35 cellular contexts compared by ENCODE assay signal in the genomic region with DNA sequence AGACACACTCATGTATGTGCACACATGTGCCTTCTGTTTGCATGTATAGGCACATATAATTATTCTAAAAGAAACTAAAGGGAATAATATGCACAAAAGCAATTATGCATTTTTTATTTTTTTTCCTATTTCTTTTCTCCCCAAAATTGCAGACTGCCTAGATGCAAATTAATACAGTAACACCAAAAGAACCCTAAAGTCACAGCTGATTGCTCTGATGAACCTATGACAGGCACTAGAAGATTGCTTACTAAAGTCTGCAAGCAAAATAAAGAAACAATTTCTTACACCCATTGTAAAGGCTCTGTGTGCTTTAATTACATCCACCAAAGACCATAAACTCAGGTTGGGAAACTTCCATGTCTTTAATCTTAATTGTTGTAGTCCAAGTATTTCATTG.
"Had no signal": no experiment of that assay in that cellular context is flagged by ENCODE, and none has a peak within 500 bp of the region (broad histone marks: within the 10 kb centered on the region; RNA-seq: fewer than 3 reads in every experiment).

No MANE protein-coding gene starts in this region.

- H3K4me1 ChIP-seq: adrenal gland, body of pancreas, breast epithelium had no signal

- H3K9me3 Mint-ChIP-seq: activated CD8-positive, alpha-beta T cell treated with anti-CD3 and anti-CD28 coated beads for 36 hours; activated naive CD4-positive, alpha-beta T cell treated with anti-CD3 and anti-CD28 coated beads for 36 hours; activated naive CD4-positive, alpha-beta T cell treated with anti-CD3 and anti-CD28 coated beads, Interleukin-2, amount 50 U/mL, for 72 hours; activated naive CD8-positive, alpha-beta T cell treated with anti-CD3 and anti-CD28 coated beads for 36 hours; activated T-cell treated with anti-CD3 and anti-CD28 coated beads, Interleukin-2, amount 50 U/mL, for 4 hours; activated T-cell treated with anti-CD3 and anti-CD28 coated beads, Interleukin-2, amount 50 U/mL, for 72 hours; activated T-helper 1 cell treated with anti-CD3 and anti-CD28 coated beads, Interleukin-12 subunit alpha, Interleukin-12 subunit beta, Interleukin-2, Interleukin-4 antibody, amounts not matched to agents 30 ng/mL and 10 ng/mL and 1 ng/mL, durations not matched to agents 14 hours and 24 hours and 36 hours; activated T-helper 17 cell treated with anti-CD3 and anti-CD28 coated beads, Interleukin-2, amount 50 U/mL, for 72 hours; T-cell; T-helper 1 cell treated with Interleukin-12 subunit alpha and Interleukin-12 subunit beta and Interleukin-4 antibody, amounts not matched to agents 30 μg/mL and 1 μg/mL, for 36 hours; T-helper 2 cell treated with Interferon-gamma antibody and Interleukin-4, amounts not matched to agents 5 μg/mL and 100 μg/mL, for 36 hours had no signal

- H3K4me3 Mint-ChIP-seq: activated CD4-positive, alpha-beta T cell treated with anti-CD3 and anti-CD28 coated beads for 36 hours; activated CD4-positive, alpha-beta T cell treated with anti-CD3 and anti-CD28 coated beads, Interleukin-2, amount 10 ng/mL, durations not matched to agents 7 days and 5 days; activated CD8-positive, alpha-beta T cell treated with anti-CD3 and anti-CD28 coated beads for 36 hours; activated naive CD4-positive, alpha-beta T cell treated with anti-CD3 and anti-CD28 coated beads for 36 hours; activated naive CD8-positive, alpha-beta T cell treated with anti-CD3 and anti-CD28 coated beads for 36 hours; activated T-cell treated with anti-CD3 and anti-CD28 coated beads, Interleukin-2, amount 50 U/mL, for 4 hours; activated T-cell treated with anti-CD3 and anti-CD28 coated beads, Interleukin-2, amount 50 U/mL, for 72 hours; activated T-helper 1 cell treated with anti-CD3 and anti-CD28 coated beads, Interleukin-12 subunit alpha, Interleukin-12 subunit beta, Interleukin-2, Interleukin-4 antibody, amounts not matched to agents 30 ng/mL and 10 ng/mL and 1 ng/mL, durations not matched to agents 14 hours and 24 hours and 36 hours; activated T-helper 17 cell treated with anti-CD3 and anti-CD28 coated beads, Interleukin-2, amount 50 U/mL, for 72 hours; T-cell; T-helper 1 cell treated with Interleukin-12 subunit alpha and Interleukin-12 subunit beta and Interleukin-4 antibody, amounts not matched to agents 30 μg/mL and 1 μg/mL, for 36 hours; T-helper 2 cell treated with Interferon-gamma antibody and Interleukin-4, amounts not matched to agents 5 μg/mL and 100 μg/mL, for 36 hours had no signal

- ATAC-seq: activated CD4-positive, alpha-beta T cell treated with anti-CD3 and anti-CD28 coated beads for 36 hours; activated CD4-positive, CD25-positive, alpha-beta regulatory T cell treated with anti-CD3 and anti-CD28 coated beads, Interleukin-2, amount 50 U/mL, for 24 hours; activated CD8-positive, alpha-beta T cell treated with anti-CD3 and anti-CD28 coated beads for 36 hours; activated naive CD4-positive, alpha-beta T cell treated with anti-CD3 and anti-CD28 coated beads, Interleukin-2, amount 50 U/mL, for 72 hours; activated T-cell treated with anti-CD3 and anti-CD28 coated beads, Interleukin-2, amount 50 U/mL, for 4 hours; activated T-cell treated with anti-CD3 and anti-CD28 coated beads, Interleukin-2, amount 50 U/mL, for 72 hours; activated T-helper 17 cell treated with anti-CD3 and anti-CD28 coated beads, Interleukin-2, amount 50 U/mL, for 72 hours; body of pancreas; T-cell had no signal

- H3K4me3 ChIP-seq: adrenal gland, body of pancreas, breast epithelium had no signal

- H3K36me3 Mint-ChIP-seq: activated naive CD4-positive, alpha-beta T cell treated with anti-CD3 and anti-CD28 coated beads, Interleukin-2, amount 50 U/mL, for 72 hours; activated naive CD8-positive, alpha-beta T cell treated with anti-CD3 and anti-CD28 coated beads for 36 hours; T-cell had no signal

- H3K27me3 Mint-ChIP-seq: activated CD4-positive, alpha-beta T cell treated with anti-CD3 and anti-CD28 coated beads for 36 hours; activated CD8-positive, alpha-beta T cell treated with anti-CD3 and anti-CD28 coated beads for 36 hours; activated naive CD8-positive, alpha-beta T cell treated with anti-CD3 and anti-CD28 coated beads for 36 hours; activated T-helper 17 cell treated with anti-CD3 and anti-CD28 coated beads, Interleukin-2, amount 50 U/mL, for 72 hours; T-cell had no signal

- H3K27ac ChIP-seq: adrenal gland, body of pancreas, brain microvascular endothelial cell, breast epithelium, VCaP had no signal

- DNase-seq: activated CD4-positive, alpha-beta T cell treated with anti-CD3 and anti-CD28 coated beads for 1 hour; activated CD4-positive, alpha-beta T cell treated with anti-CD3 and anti-CD28 coated beads for 36 hours; activated CD4-positive, alpha-beta T cell treated with anti-CD3 and anti-CD28 coated beads for 48 hours; activated CD4-positive, alpha-beta T cell treated with anti-CD3 and anti-CD28 coated beads, Interleukin-2, amount 10 ng/mL, durations not matched to agents 7 days and 5 days; activated CD4-positive, alpha-beta T cell treated with anti-CD3 and anti-CD28 coated beads, Interleukin-2, amount 50 U/mL, for 48 hours; activated CD4-positive, CD25-positive, alpha-beta regulatory T cell; activated CD8-positive, alpha-beta memory T cell treated with anti-CD3 and anti-CD28 coated beads, Interleukin-2, amount 50 U/mL, for 4 hours; activated CD8-positive, alpha-beta T cell treated with anti-CD3 and anti-CD28 coated beads for 36 hours; activated effector memory CD4-positive, alpha-beta T cell treated with anti-CD3 and anti-CD28 coated beads, Interleukin-2, amount 50 U/mL, for 16 hours; activated gamma-delta T cell treated with Interleukin-2 at 50 U/mL for 16 hours; activated naive CD4-positive, alpha-beta T cell; activated naive CD4-positive, alpha-beta T cell treated with anti-CD3 and anti-CD28 coated beads for 36 hours; activated naive CD4-positive, alpha-beta T cell treated with anti-CD3 and anti-CD28 coated beads, Interleukin-2, amount 50 U/mL, for 16 hours; activated naive CD8-positive, alpha-beta T cell treated with anti-CD3 and anti-CD28 coated beads for 36 hours; activated T-cell treated with anti-CD3 and anti-CD28 coated beads for 4 hours; activated T-cell treated with anti-CD3 and anti-CD28 coated beads, Interleukin-2, amount 50 U/mL, for 1 hour; activated T-cell treated with anti-CD3 and anti-CD28 coated beads, Interleukin-2, amount 50 U/mL, for 4 hours; activated T-cell treated with anti-CD3 and anti-CD28 coated beads, Interleukin-2, amount 50 U/mL, for 72 hours; adrenal gland; amniotic stem cell; aorta; body of pancreas; brain microvascular endothelial cell; central memory CD4-positive, alpha-beta T cell; T-cell; T-helper 2 cell; T-helper 9 cell had no signal

- H3K27ac Mint-ChIP-seq: activated CD4-positive, alpha-beta T cell treated with anti-CD3 and anti-CD28 coated beads for 36 hours; activated CD8-positive, alpha-beta T cell treated with anti-CD3 and anti-CD28 coated beads for 36 hours; activated naive CD4-positive, alpha-beta T cell treated with anti-CD3 and anti-CD28 coated beads for 36 hours; activated naive CD4-positive, alpha-beta T cell treated with anti-CD3 and anti-CD28 coated beads, Interleukin-2, amount 50 U/mL, for 72 hours; activated naive CD8-positive, alpha-beta T cell treated with anti-CD3 and anti-CD28 coated beads for 36 hours; activated T-cell treated with anti-CD3 and anti-CD28 coated beads, Interleukin-2, amount 50 U/mL, for 72 hours; activated T-helper 1 cell treated with anti-CD3 and anti-CD28 coated beads, Interleukin-12 subunit alpha, Interleukin-12 subunit beta, Interleukin-2, Interleukin-4 antibody, amounts not matched to agents 30 ng/mL and 10 ng/mL and 1 ng/mL, durations not matched to agents 14 hours and 24 hours and 36 hours; activated T-helper 17 cell treated with anti-CD3 and anti-CD28 coated beads, Interleukin-2, amount 50 U/mL, for 72 hours; T-cell; T-helper 1 cell treated with Interleukin-12 subunit alpha and Interleukin-12 subunit beta and Interleukin-4 antibody, amounts not matched to agents 30 μg/mL and 1 μg/mL, for 36 hours; T-helper 2 cell treated with Interferon-gamma antibody and Interleukin-4, amounts not matched to agents 5 μg/mL and 100 μg/mL, for 36 hours had no signal

- H3K4me1 Mint-ChIP-seq: activated CD4-positive, alpha-beta T cell treated with anti-CD3 and anti-CD28 coated beads for 36 hours; activated CD4-positive, alpha-beta T cell treated with anti-CD3 and anti-CD28 coated beads, Interleukin-2, amount 10 ng/mL, durations not matched to agents 7 days and 5 days; activated T-helper 17 cell treated with anti-CD3 and anti-CD28 coated beads, Interleukin-2, amount 50 U/mL, for 72 hours had no signal

- H3K27me3 ChIP-seq: adrenal gland, body of pancreas, brain microvascular endothelial cell, breast epithelium had no signal
